ENCODE assay signal across 21 cellular contexts in genomic region chrX:51779306-51779705, GRCh38.
"Had no signal": no experiment of that assay in that cellular context is flagged by ENCODE, and none has a peak within 500 bp of the region (broad histone marks: within the 10 kb centered on the region; RNA-seq: fewer than 3 reads in every experiment).

No MANE protein-coding gene starts in this region.

- H3K27ac ChIP-seq: breast epithelium, SK-N-MC, VCaP had no signal

- H3K4me1 ChIP-seq: breast epithelium had no signal

- H3K36me3 ChIP-seq: breast epithelium had no signal

- H3K9me3 ChIP-seq: breast epithelium had no signal

- H3K4me3 ChIP-seq: breast epithelium, SK-N-MC had no signal

- DNase-seq: activated CD4-positive, alpha-beta memory T cell treated with anti-CD3 and anti-CD28 coated beads, Interleukin-2, amount 10 ng/mL, durations not matched to agents 7 days and 5 days; activated CD4-positive, alpha-beta T cell treated with anti-CD3 and anti-CD28 coated beads for 36 hours; activated CD4-positive, alpha-beta T cell treated with anti-CD3 and anti-CD28 coated beads, Interleukin-2, amount 50 U/mL, for 1 hour; activated CD8-positive, alpha-beta memory T cell treated with anti-CD3 and anti-CD28 coated beads, Interleukin-2, amount 50 U/mL, for 4 hours; activated gamma-delta T cell treated with Interleukin-2 at 50 U/mL for 16 hours; activated naive CD4-positive, alpha-beta T cell treated with anti-CD3 and anti-CD28 coated beads, Interleukin-2, amount 10 ng/mL, durations not matched to agents 7 days and 5 days; activated naive CD8-positive, alpha-beta T cell treated with anti-CD3 and anti-CD28 coated beads for 36 hours; activated T-cell treated with anti-CD3 and anti-CD28 coated beads, Interleukin-2, amount 50 U/mL, for 72 hours; caudate nucleus; Kasumi-1; NCI-H1105 treated with DMSO at 0.1 percent for 48 hours; NCI-H1436 treated with DMSO at 0.1 percent for 48 hours; NCI-H187; NCI-H2081; NCI-H446; NCI-H524; RPMI8226; T-helper 1 cell had no signal
